Comparison of ENCODE assay signal across 9 cellular contexts in the genomic region with DNA sequence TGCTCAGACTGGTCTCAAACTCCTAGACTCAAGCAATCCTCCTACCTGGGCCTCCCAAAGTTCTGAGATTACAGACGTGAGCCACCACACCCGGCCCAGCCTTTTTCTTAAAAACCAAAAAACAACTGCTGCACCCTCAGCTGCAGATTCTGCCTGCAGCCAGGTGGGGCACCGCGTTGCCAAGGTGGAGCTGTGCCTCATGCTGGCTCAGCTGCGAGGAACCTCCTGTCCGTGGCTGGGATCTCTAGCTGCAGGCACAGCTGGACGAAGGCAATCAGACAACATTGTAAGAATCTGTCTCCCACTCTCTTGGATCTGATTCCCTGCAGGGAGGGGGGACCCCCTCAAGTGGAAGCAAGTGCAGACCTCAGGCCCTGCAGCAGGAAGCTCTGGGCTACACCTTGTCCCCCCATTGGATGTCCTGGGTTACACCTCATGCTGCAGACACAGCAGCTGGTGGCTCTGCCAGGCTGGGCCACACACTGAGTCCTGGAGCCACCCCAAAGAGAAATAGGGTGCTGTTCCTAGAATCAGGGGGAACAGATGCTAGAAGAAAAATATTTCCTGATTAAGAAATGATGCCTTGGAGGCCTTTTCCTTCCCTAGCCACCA. TPM values are rescaled to one million over a fixed set of nuclear protein-coding genes. Genes with fewer than 3 reads are reported as not detected.
DNase-seq lines count a peak whose midpoint lies in the region; ATAC-seq and TF ChIP-seq lines count a peak whose summit lies in the region.
"Had no signal": no experiment of that assay in that cellular context is flagged by ENCODE, and none has a peak within 500 bp of the region (broad histone marks: within the 10 kb centered on the region; RNA-seq: fewer than 3 reads in every experiment).

No MANE protein-coding gene starts in this region.

- DNase-seq in RWPE2 (ENCODE audit: low spot score) (no peak), glutamatergic neuron (no peak), cerebellar nuclear complex (lab: John Stamatoyannopoulos, UW) (no peak), UCSD-AML1 (lab: John Stamatoyannopoulos, UW; ENCODE audit: unreplicated experiment) (no peak), SHP77 treated with DMSO at 0.1 percent for 48 hours (lab: John Stamatoyannopoulos, UW) (no peak)
- DNase-seq: activated naive CD4-positive, alpha-beta T cell treated with anti-CD3 and anti-CD28 coated beads for 36 hours had no signal

- 0 out of 2 replicates have a peak, but pooled peaks have one; percentile 20 for TF ChIP-seq CTCF in GM12875 (IDR thresholded peaks at IDR 0.05; ENCODE audit: borderline replicate concordance, insufficient read depth, low read depth, low read length)
- TF ChIP-seq CTCF in RWPE2 (IDR thresholded peaks at IDR 0.05; ENCODE audit: poor library complexity, severe bottlenecking) = peak; percentile 61
- TF ChIP-seq CTCF in glutamatergic neuron (IDR thresholded peaks at IDR 0.05; ENCODE audit: partially characterized antibody, unreplicated experiment) = no peak

- peaks cover 7% of the 10 kb centered on the region for H3K27me3 Mint-ChIP-seq in glutamatergic neuron (ENCODE audit: unreplicated experiment)

- no peaks in the 10 kb centered on the region for H3K27me3 ChIP-seq in RWPE2 (ENCODE audit: insufficient read depth, poor library complexity, severe bottlenecking)
- peaks cover 0 to 4% (median 4%) of the 10 kb centered on the region in 3 donors for H3K27me3 ChIP-seq in skeletal muscle tissue (ENCODE audit: control insufficient read depth in 3 of 3, insufficient read depth in 3 of 3, low read length in 3 of 3)

- H3K4me1 Mint-ChIP-seq in glutamatergic neuron (ENCODE audit: low read depth, unreplicated experiment) = peaks cover 1% of the 10 kb centered on the region

- no peak overlapping the region for H3K4me3 ChIP-seq in GM12875 (ENCODE audit: low read depth, low read length)
- H3K4me3 ChIP-seq in RWPE2 (ENCODE audit: severe bottlenecking) = peak overlapping the region; percentile 17
- peak overlapping the region; percentile 15 to 67 (median 66) for H3K4me3 ChIP-seq in skeletal muscle tissue (ENCODE audit: low read length in 3 of 3)

- no peaks in the 10 kb centered on the region for H3K36me3 Mint-ChIP-seq in glutamatergic neuron (ENCODE audit: unreplicated experiment)

- peaks cover 3% of the 10 kb centered on the region for H3K9me3 Mint-ChIP-seq in glutamatergic neuron (ENCODE audit: unreplicated experiment)
- H3K9me3 Mint-ChIP-seq: activated naive CD4-positive, alpha-beta T cell treated with anti-CD3 and anti-CD28 coated beads for 36 hours had no signal

- H3K27ac ChIP-seq in RWPE2 (ENCODE audit: poor library complexity, severe bottlenecking) (peak overlapping the region; percentile 86), skeletal muscle tissue (ENCODE audit: low read depth, low read length) (peak overlapping the region; percentile 92)

- no peak overlapping the region for H3K4me3 Mint-ChIP-seq in glutamatergic neuron (ENCODE audit: unreplicated experiment)
- H3K4me3 Mint-ChIP-seq: activated naive CD4-positive, alpha-beta T cell treated with anti-CD3 and anti-CD28 coated beads for 36 hours had no signal

- peak overlapping the region; percentile 64 to 85 (median 82) for H3K9ac ChIP-seq in skeletal muscle tissue (ENCODE audit: low read depth in 1 of 3, low read length in 3 of 3)

- ATAC-seq in RWPE2 (ENCODE audit: low read depth) = no peak
- no peak for ATAC-seq in HG03039 (IDR thresholded peaks at IDR 0.05; ENCODE audit: unreplicated experiment)

- H3K36me3 ChIP-seq in RWPE2 (ENCODE audit: low read depth) (no peaks in the 10 kb centered on the region), skeletal muscle tissue (ENCODE audit: control insufficient read depth in 3 of 3, insufficient read depth in 3 of 3, low read length in 3 of 3) (no peaks in the 10 kb centered on the region)

- H3K9me3 ChIP-seq in RWPE2 (ENCODE audit: severe bottlenecking) = no peaks in the 10 kb centered on the region
- H3K9me3 ChIP-seq in skeletal muscle tissue (ENCODE audit: control insufficient read depth in 3 of 3, low read length in 3 of 3) = no peaks in the 10 kb centered on the region

- peak overlapping the region; percentile 43 for H3K27ac Mint-ChIP-seq in glutamatergic neuron (ENCODE audit: unreplicated experiment)
- H3K27ac Mint-ChIP-seq: activated naive CD4-positive, alpha-beta T cell treated with anti-CD3 and anti-CD28 coated beads for 36 hours had no signal

- peaks cover 37% of the 10 kb centered on the region for H3K4me1 ChIP-seq in RWPE2 (ENCODE audit: insufficient read depth, poor library complexity, severe bottlenecking)
- H3K4me1 ChIP-seq in skeletal muscle tissue (ENCODE audit: control insufficient read depth in 3 of 3, insufficient read depth in 3 of 3, low read length in 3 of 3) = peaks cover 14 to 23% (median 14%) of the 10 kb centered on the region in 3 donors

RNA-seq across cellular contexts. Expression of gene CIDEA, which starts 24.1 kb away (rescaled TPM):
- total RNA-seq in glutamatergic neuron (ENCODE audit: unreplicated experiment) = not detected
- 2.1 TPM for total RNA-seq in skeletal muscle tissue
- total RNA-seq: activated naive CD4-positive, alpha-beta T cell treated with anti-CD3 and anti-CD28 coated beads for 36 hours had no signal

RNA-seq across cellular contexts. Expression of gene TUBB6, which starts 29.8 kb away (rescaled TPM):
- total RNA-seq in glutamatergic neuron (ENCODE audit: unreplicated experiment) = 35.6 TPM
- total RNA-seq in skeletal muscle tissue = 499 TPM

Comparison
In these comparisons a context has a peak if more than half of its experiments do, and no peak if none do; other contexts are left out.
1. RNA of gene TUBB6, which starts 29.8 kb away (total RNA-seq): 499 TPM in skeletal muscle tissue (single experiment); 35.6 TPM in glutamatergic neuron (single experiment); every median in the first group is over 10 times any median in the second.